ENCODE assay signal across 17 cellular contexts in genomic region chr14:99202516-99202915, GRCh38.
DNase-seq lines count a peak whose midpoint lies in the region; ATAC-seq and TF ChIP-seq lines count a peak whose summit lies in the region.
"Had no signal": no experiment of that assay in that cellular context is flagged by ENCODE, and none has a peak within 500 bp of the region (broad histone marks: within the 10 kb centered on the region; RNA-seq: fewer than 3 reads in every experiment).

No MANE protein-coding gene starts in this region.

- H3K4me3 Mint-ChIP-seq in activated naive CD4-positive, alpha-beta T cell treated with anti-CD3 and anti-CD28 coated beads, Interleukin-2, amount 10 ng/mL, durations not matched to agents 7 days and 5 days, result peak overlapping the region; percentile 47
- peak overlapping the region; percentile 66 for H3K4me3 Mint-ChIP-seq in central memory CD8-positive, alpha-beta T cell
- H3K4me3 Mint-ChIP-seq in type B pancreatic cell, result no peak overlapping the region

- H3K9ac ChIP-seq in SK-N-MC (ENCODE audit: insufficient read length), result no peak overlapping the region

- peak overlapping the region; percentile 95 for H3K27ac Mint-ChIP-seq in activated naive CD4-positive, alpha-beta T cell treated with anti-CD3 and anti-CD28 coated beads, Interleukin-2, amount 10 ng/mL, durations not matched to agents 7 days and 5 days
- H3K27ac Mint-ChIP-seq in central memory CD8-positive, alpha-beta T cell (ENCODE audit: low read depth), result peak overlapping the region; percentile 94
- H3K27ac Mint-ChIP-seq in type B pancreatic cell, result peak overlapping the region; percentile 69

- H3K27me3 Mint-ChIP-seq in activated naive CD4-positive, alpha-beta T cell treated with anti-CD3 and anti-CD28 coated beads, Interleukin-2, amount 10 ng/mL, durations not matched to agents 7 days and 5 days, result no peaks in the 10 kb centered on the region
- H3K27me3 Mint-ChIP-seq in central memory CD8-positive, alpha-beta T cell, result no peaks in the 10 kb centered on the region
- H3K27me3 Mint-ChIP-seq in type B pancreatic cell, result no peaks in the 10 kb centered on the region

- peaks cover 0 to 8% (median 0%) of the 10 kb centered on the region in 45 donors for H3K27me3 ChIP-seq in dorsolateral prefrontal cortex
- H3K27me3 ChIP-seq: ovary had no signal

- H3K9me3 ChIP-seq in SK-N-MC (ENCODE audit: low read depth, low read length), result no peaks in the 10 kb centered on the region
- H3K9me3 ChIP-seq: HAP-1, ovary, stomach had no signal

- ATAC-seq in central memory CD8-positive, alpha-beta T cell (replicated peaks; ENCODE audit: extremely low read depth, poor library complexity, severe bottlenecking), result no peak
- ATAC-seq: left ventricle myocardium superior, sciatic nerve had no signal

- H3K27ac ChIP-seq in SK-N-MC, result peak overlapping the region; percentile 83
- H3K27ac ChIP-seq in dorsolateral prefrontal cortex, result no peak overlapping the region
- H3K27ac ChIP-seq: ovary, stomach had no signal

- H3K9me3 Mint-ChIP-seq in activated naive CD4-positive, alpha-beta T cell treated with anti-CD3 and anti-CD28 coated beads, Interleukin-2, amount 10 ng/mL, durations not matched to agents 7 days and 5 days, result no peaks in the 10 kb centered on the region
- no peaks in the 10 kb centered on the region for H3K9me3 Mint-ChIP-seq in central memory CD8-positive, alpha-beta T cell
- H3K9me3 Mint-ChIP-seq in type B pancreatic cell, result no peaks in the 10 kb centered on the region

- peaks cover 97% of the 10 kb centered on the region for H3K36me3 ChIP-seq in SK-N-MC (ENCODE audit: insufficient read depth, low read length)
- H3K36me3 ChIP-seq: HAP-1, ovary, stomach had no signal

- H3K4me3 ChIP-seq in SK-N-MC (no peak overlapping the region), dorsolateral prefrontal cortex (no peak overlapping the region)
- H3K4me3 ChIP-seq: HAP-1, ovary, stomach had no signal

- intact Hi-C loops in dorsolateral prefrontal cortex (cut with DNase I), result loop anchor here in 1 of 2 donors (10.0 kb wide), 1 partner anchor 1068 kb away; no protein-coding TSS in a partner anchor

- H3K4me1 Mint-ChIP-seq in activated naive CD4-positive, alpha-beta T cell treated with anti-CD3 and anti-CD28 coated beads, Interleukin-2, amount 10 ng/mL, durations not matched to agents 7 days and 5 days, result peaks cover 100% of the 10 kb centered on the region
- H3K4me1 Mint-ChIP-seq in central memory CD8-positive, alpha-beta T cell, result peaks cover 95% of the 10 kb centered on the region
- H3K4me1 Mint-ChIP-seq in type B pancreatic cell (ENCODE audit: unreplicated experiment), result peaks cover 25% of the 10 kb centered on the region

- CTCF ChIA-PET in activated naive CD4-positive, alpha-beta T cell treated with anti-CD3 and anti-CD28 coated beads, Interleukin-2, amount 10 ng/mL, durations not matched to agents 7 days and 5 days (lab: Charles Lee), result interaction anchor here (0.9 to 3.6 kb wide), 3 partner anchors 13 to 23 kb away, joined by 3 to 13 read pairs (median 4); no protein-coding TSS in a partner anchor

- H3K36me3 Mint-ChIP-seq in activated naive CD4-positive, alpha-beta T cell treated with anti-CD3 and anti-CD28 coated beads, Interleukin-2, amount 10 ng/mL, durations not matched to agents 7 days and 5 days, result peaks cover 73% of the 10 kb centered on the region
- H3K36me3 Mint-ChIP-seq in central memory CD8-positive, alpha-beta T cell (ENCODE audit: insufficient read depth), result peaks cover 60% of the 10 kb centered on the region
- H3K36me3 Mint-ChIP-seq in type B pancreatic cell, result peaks cover 10% of the 10 kb centered on the region

- DNase-seq in activated naive CD4-positive, alpha-beta T cell treated with anti-CD3 and anti-CD28 coated beads, Interleukin-2, amount 10 ng/mL, durations not matched to agents 7 days and 5 days, result no peak
- DNase-seq in activated naive CD4-positive, alpha-beta T cell treated with Interleukin-2 at 50 U/mL for 16 hours, result no peak
- DNase-seq in SK-N-MC (ENCODE audit: low read depth, low spot score) (no peak), type B pancreatic cell (ENCODE audit: extremely low spot score, unreplicated experiment) (no peak), dorsolateral prefrontal cortex (no peak), GM19240 (ENCODE audit: insufficient read length, low spot score) (no peak)
- no peak for DNase-seq in central memory CD8-positive, alpha-beta T cell (ENCODE audit: low spot score in 2 of 2)
- DNase-seq: activated CD4-positive, CD25-positive, alpha-beta regulatory T cell; amygdala; effector CD4-positive, alpha-beta T cell; left ventricle myocardium superior; NCI-H1930; ovary; Right ventricle myocardium superior; stomach had no signal

- TF ChIP-seq CTCF in type B pancreatic cell (conservative IDR thresholded peaks at IDR 0.05), result no peak
- TF ChIP-seq CTCF in dorsolateral prefrontal cortex (IDR thresholded peaks at IDR 0.05 in 54 of 56, conservative IDR thresholded peaks at IDR 0.05 in 2 of 56; ENCODE audit: low read depth in 1 of 56, partially characterized antibody in 56 of 56), result no peak
